In the genomic region with DNA sequence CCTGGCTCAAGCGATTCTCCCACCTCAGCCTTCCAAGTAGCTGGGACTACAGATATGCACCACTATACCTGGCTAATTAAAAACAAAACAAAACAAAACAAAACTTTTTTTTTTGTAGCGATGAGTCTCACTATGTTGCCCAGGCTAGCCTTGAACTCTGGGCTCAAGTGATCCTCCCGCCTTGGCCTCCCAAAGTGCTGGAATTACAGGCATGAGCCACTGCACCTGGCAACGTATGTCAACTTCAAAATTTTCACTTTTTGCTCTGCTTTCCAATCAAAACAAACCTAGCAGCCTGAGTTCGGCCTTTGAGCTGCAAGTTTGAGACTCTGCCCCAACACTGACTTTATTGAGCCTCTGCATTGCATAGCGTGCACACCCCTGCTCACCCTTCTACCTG, we compare ENCODE assay signal across 1 cellular context.
TF ChIP-seq lines count a peak whose summit lies in the region.

No MANE protein-coding gene starts in this region.

TF ChIP-seq in IMR-90, 13 proteins besides CTCF, POLR2A, EP300 and RAD21:
- no peak for TF ChIP-seq MXI1 (IDR thresholded peaks at IDR 0.05; ENCODE audit: borderline replicate concordance, low read depth, low read length)
- TF ChIP-seq MAFK (IDR thresholded peaks at IDR 0.05; ENCODE audit: low read depth, low read length), result no peak
- TF ChIP-seq FOS (IDR thresholded peaks at IDR 0.05; ENCODE audit: low read depth, low read length), result no peak
- TF ChIP-seq BHLHE40 (IDR thresholded peaks at IDR 0.05; ENCODE audit: low read depth, low read length), result no peak
